Comparison of ENCODE assay signal across 1 cellular context in genomic region chr18:79542213-79542612, GRCh38.
TF ChIP-seq lines count a peak whose summit lies in the region.

No MANE protein-coding gene starts in this region.

TF ChIP-seq in H1, 55 proteins besides CTCF, POLR2A, EP300 and RAD21 (continued from another document):
- TF ChIP-seq CHD7 (IDR thresholded peaks at IDR 0.05; ENCODE audit: insufficient replicate concordance, low read length) (no peak), MAFK (IDR thresholded peaks at IDR 0.05; ENCODE audit: low read depth, low read length) (no peak), E2F6 (IDR thresholded peaks at IDR 0.05) (no peak)
